In genomic region chr22:50563410-50564160, GRCh38 we compare ENCODE assay signal across 8 cellular contexts. TPM values are rescaled to one million over a fixed set of nuclear protein-coding genes. Genes with fewer than 3 reads are reported as not detected.
DNase-seq lines count a peak whose midpoint lies in the region; ATAC-seq and TF ChIP-seq lines count a peak whose summit lies in the region.

No MANE protein-coding gene starts in this region.

- 30% methylated on average over 17 of the region's 17 CpGs for WGBS in hepatocyte (ENCODE audit: low lambda C conversion rate, missing lambda C conversion rate)

- H3K9me3 ChIP-seq in HAP-1 (no peaks in the 10 kb centered on the region), hepatocyte (ENCODE audit: low read depth) (no peaks in the 10 kb centered on the region)

- no peaks in the 10 kb centered on the region for H3K27me3 ChIP-seq in HAP-1 (ENCODE audit: low read depth)
- H3K27me3 ChIP-seq in hepatocyte: no peaks in the 10 kb centered on the region

- H3K9me2 ChIP-seq in hepatocyte (replicated peaks; ENCODE audit: insufficient read depth): no peaks in the 10 kb centered on the region

- H3K4me3 ChIP-seq in HAP-1: peak overlapping the region; percentile 57
- peak overlapping the region; percentile 37 for H3K4me3 ChIP-seq in hepatocyte
- peak overlapping the region; percentile 47 to 64 (median 52) for H3K4me3 ChIP-seq in skin epidermis

- H3K36me3 ChIP-seq in HAP-1 (replicated peaks) (peaks cover 2% of the 10 kb centered on the region; the same call in 1 of the 2 replicates), hepatocyte (replicated peaks; ENCODE audit: insufficient read depth, low read depth) (no peaks in the 10 kb centered on the region)

- peaks cover 6% of the 10 kb centered on the region for H3K36me3 Mint-ChIP-seq in activated CD8-positive, alpha-beta T cell treated with anti-CD3 and anti-CD28 coated beads, Interleukin-2, amount 10 ng/mL, durations not matched to agents 7 days and 5 days (ENCODE audit: low read depth)

- in situ Hi-C loops in HAP-1 (cut with MboI; ENCODE audit: low sequenced_read_pairs): no loop called here

- ATAC-seq in activated CD8-positive, alpha-beta T cell treated with anti-CD3 and anti-CD28 coated beads, Interleukin-2, amount 10 ng/mL, durations not matched to agents 7 days and 5 days: no peak
- ATAC-seq in GM18870 (IDR thresholded peaks at IDR 0.05; ENCODE audit: unreplicated experiment): no peak

- H3K4me2 ChIP-seq in hepatocyte: peak overlapping the region; percentile 89

- H3K27ac Mint-ChIP-seq in activated CD8-positive, alpha-beta T cell treated with anti-CD3 and anti-CD28 coated beads, Interleukin-2, amount 10 ng/mL, durations not matched to agents 7 days and 5 days: peak overlapping the region; percentile 85

- 0 out of 2 replicates have a peak, but pooled peaks cover 6% of the 10 kb centered on the region for H3K4me1 ChIP-seq in HAP-1
- H3K4me1 ChIP-seq in hepatocyte (ENCODE audit: insufficient read depth): peaks cover 12% of the 10 kb centered on the region

- DNase-seq in HAP-1 (ENCODE audit: low spot score in 2 of 2): no peak
- DNase-seq in activated CD8-positive, alpha-beta T cell treated with anti-CD3 and anti-CD28 coated beads, Interleukin-2, amount 10 ng/mL, durations not matched to agents 7 days and 5 days: no peak
- DNase-seq in hepatocyte (ENCODE audit: low spot score): no peak
- no peak for DNase-seq in NCI-H524 treated with DMSO at 0.1 percent for 48 hours (lab: John Stamatoyannopoulos, UW)
- DNase-seq in 8988T: no peak
- no peak for DNase-seq in OCI-M1 (lab: John Stamatoyannopoulos, UW)

- H4K20me1 ChIP-seq in hepatocyte (ENCODE audit: insufficient read depth, poor library complexity, severe bottlenecking): no peaks in the 10 kb centered on the region

- H3K27me3 Mint-ChIP-seq in activated CD8-positive, alpha-beta T cell treated with anti-CD3 and anti-CD28 coated beads, Interleukin-2, amount 10 ng/mL, durations not matched to agents 7 days and 5 days (ENCODE audit: low read depth): peaks cover 14% of the 10 kb centered on the region

- POLR2A ChIA-PET in activated CD8-positive, alpha-beta T cell treated with anti-CD3 and anti-CD28 coated beads, Interleukin-2, amount 10 ng/mL, durations not matched to agents 7 days and 5 days (lab: Charles Lee): interaction anchor here (0.6 to 3.3 kb wide), 17 partner anchors 10 to 58 kb away, joined by 3 to 58 read pairs (median 6); partner anchors contain the start of genes CHKB, CPT1B, KLHDC7B and LMF2

- no peaks in the 10 kb centered on the region for H3K79me2 ChIP-seq in hepatocyte

- H3K4me1 Mint-ChIP-seq in activated CD8-positive, alpha-beta T cell treated with anti-CD3 and anti-CD28 coated beads, Interleukin-2, amount 10 ng/mL, durations not matched to agents 7 days and 5 days (ENCODE audit: low read depth): peaks cover 19% of the 10 kb centered on the region

- CTCF ChIA-PET in activated CD8-positive, alpha-beta T cell treated with anti-CD3 and anti-CD28 coated beads, Interleukin-2, amount 10 ng/mL, durations not matched to agents 7 days and 5 days (lab: Charles Lee): interaction anchor here (0.7 to 4.2 kb wide), 22 partner anchors 10 to 113 kb away, joined by 3 to 57 read pairs (median 7); partner anchors contain the start of genes CHKB, KLHDC7B, LMF2 and NCAPH2

- TF ChIP-seq CTCF in hepatocyte (IDR thresholded peaks at IDR 0.05; ENCODE audit: poor library complexity): no peak

- H3K9me3 Mint-ChIP-seq in activated CD8-positive, alpha-beta T cell treated with anti-CD3 and anti-CD28 coated beads, Interleukin-2, amount 10 ng/mL, durations not matched to agents 7 days and 5 days (ENCODE audit: insufficient read depth): no peaks in the 10 kb centered on the region

- peak overlapping the region; percentile 63 for H2AFZ ChIP-seq in hepatocyte

- peak overlapping the region; percentile 91 for H3K4me3 Mint-ChIP-seq in activated CD8-positive, alpha-beta T cell treated with anti-CD3 and anti-CD28 coated beads, Interleukin-2, amount 10 ng/mL, durations not matched to agents 7 days and 5 days

- H3K27ac ChIP-seq in hepatocyte (peak overlapping the region; percentile 85), skin epidermis (peak overlapping the region in 19 of 21 experiments; percentile 34 to 92 (median 77))

RNA-seq across cellular contexts. Expression of gene SYCE3, which starts 0.9 kb away (rescaled TPM):
- not detected for total RNA-seq in activated CD8-positive, alpha-beta T cell treated with anti-CD3 and anti-CD28 coated beads, Interleukin-2, amount 10 ng/mL, durations not matched to agents 7 days and 5 days
- not detected in 2 replicates for total RNA-seq in hepatocyte
- polyA plus RNA-seq in hepatocyte: 1.4 and 1.5 TPM in 2 replicates

RNA-seq across cellular contexts. Expression of gene CPT1B, which starts 14.6 kb away (rescaled TPM):
- 10 to 100 TPM; 77.4 to 80.9 TPM for total RNA-seq in activated CD8-positive, alpha-beta T cell treated with anti-CD3 and anti-CD28 coated beads, Interleukin-2, amount 10 ng/mL, durations not matched to agents 7 days and 5 days
- 24.8 and 27.5 TPM in 2 replicates for total RNA-seq in hepatocyte
- polyA plus RNA-seq in hepatocyte: 64.0 and 80.1 TPM in 2 replicates

RNA-seq across cellular contexts. Expression of gene KLHDC7B, which starts 17.9 kb away (rescaled TPM):
- 10 to 100 TPM; 10.6 to 12.0 TPM for total RNA-seq in activated CD8-positive, alpha-beta T cell treated with anti-CD3 and anti-CD28 coated beads, Interleukin-2, amount 10 ng/mL, durations not matched to agents 7 days and 5 days
- total RNA-seq in hepatocyte: 0.92 and 1.7 TPM in 2 replicates
- polyA plus RNA-seq in hepatocyte: 0.75 and 1.4 TPM in 2 replicates

RNA-seq across cellular contexts. Expression of gene CHKB, which starts 19.1 kb away (rescaled TPM):
- total RNA-seq in activated CD8-positive, alpha-beta T cell treated with anti-CD3 and anti-CD28 coated beads, Interleukin-2, amount 10 ng/mL, durations not matched to agents 7 days and 5 days: 100 to 1,000 TPM in 1 of 2 experiments, 10 to 100 TPM in 1; 98.9 to 101 TPM
- 54.9 and 57.4 TPM in 2 replicates for total RNA-seq in hepatocyte
- polyA plus RNA-seq in hepatocyte: 89.7 and 125 TPM in 2 replicates

RNA-seq across cellular contexts. Expression of gene TYMP, which starts 33.8 kb away (rescaled TPM):
- 10 to 100 TPM; 71.8 to 76.6 TPM for total RNA-seq in activated CD8-positive, alpha-beta T cell treated with anti-CD3 and anti-CD28 coated beads, Interleukin-2, amount 10 ng/mL, durations not matched to agents 7 days and 5 days
- total RNA-seq in hepatocyte: 36.6 and 46.4 TPM in 2 replicates
- 85.7 and 105 TPM in 2 replicates for polyA plus RNA-seq in hepatocyte
